ENCODE assay signal across 9 cellular contexts in genomic region chr22:46250783-46251125, GRCh38. TPM values are rescaled to one million over a fixed set of nuclear protein-coding genes. Genes with fewer than 3 reads are reported as not detected.
DNase-seq lines count a peak whose midpoint lies in the region; ATAC-seq and TF ChIP-seq lines count a peak whose summit lies in the region.
"Had no signal": no experiment of that assay in that cellular context is flagged by ENCODE, and none has a peak within 500 bp of the region (broad histone marks: within the 10 kb centered on the region; RNA-seq: fewer than 3 reads in every experiment).

No MANE protein-coding gene starts in this region.

- H3K36me3 ChIP-seq in ES-I3 (ENCODE audit: insufficient read depth, low read length) (no peaks in the 10 kb centered on the region), smooth muscle cell (ENCODE audit: low read depth) (no peaks in the 10 kb centered on the region)

- peak in 1 of 3 donors; percentile 23 for DNase-seq in right cardiac atrium
- DNase-seq in smooth muscle cell (lab: John Stamatoyannopoulos, UW; ENCODE audit: unreplicated experiment): no peak
- no peak for DNase-seq in retina
- DNase-seq in NOMO-1 treated with DMSO at 0.1 percent for 48 hours (lab: John Stamatoyannopoulos, UW; ENCODE audit: unreplicated experiment): no peak

- peak overlapping the region; percentile 80 for H3K4me3 Mint-ChIP-seq in activated T-helper 17 cell treated with anti-CD3 and anti-CD28 coated beads, Interleukin-2, amount 50 U/mL, for 72 hours

- peaks cover 18% of the 10 kb centered on the region for H3K4me1 Mint-ChIP-seq in activated T-helper 17 cell treated with anti-CD3 and anti-CD28 coated beads, Interleukin-2, amount 50 U/mL, for 72 hours

- H3K4me2 ChIP-seq in smooth muscle cell: peak overlapping the region; percentile 92

- peaks cover 5% of the 10 kb centered on the region for H3K36me3 Mint-ChIP-seq in activated T-helper 17 cell treated with anti-CD3 and anti-CD28 coated beads, Interleukin-2, amount 50 U/mL, for 72 hours (ENCODE audit: low read depth)

- ATAC-seq in HG02973 (IDR thresholded peaks at IDR 0.05; ENCODE audit: unreplicated experiment) (peak; percentile 15), right cardiac atrium (peak; percentile 2 to 13)
- no peak for ATAC-seq in activated T-helper 17 cell treated with anti-CD3 and anti-CD28 coated beads, Interleukin-2, amount 50 U/mL, for 72 hours (replicated peaks)
- ATAC-seq in activated CD4-positive, CD25-positive, alpha-beta regulatory T cell treated with anti-CD3 and anti-CD28 coated beads, Interleukin-2, amount 50 U/mL, for 24 hours: no peak

- no peaks in the 10 kb centered on the region for H3F3A ChIP-seq in smooth muscle cell (ENCODE audit: low read depth)

- peak overlapping the region; percentile 80 for H3K27ac Mint-ChIP-seq in activated T-helper 17 cell treated with anti-CD3 and anti-CD28 coated beads, Interleukin-2, amount 50 U/mL, for 72 hours

- H3K27ac ChIP-seq in right cardiac atrium (ENCODE audit: low read length): peak overlapping the region; percentile 64
- no peak overlapping the region for H3K27ac ChIP-seq in smooth muscle cell (ENCODE audit: low read depth)

- WGBS in right cardiac atrium: 12% methylated on average over 25 of the region's 25 CpGs
- WGBS in smooth muscle cell (ENCODE audit: low lambda C conversion rate): 58% methylated on average over 24 of the region's 25 CpGs

- H2AFZ ChIP-seq in smooth muscle cell (ENCODE audit: low read depth): peak overlapping the region; percentile 77

- H3K4me1 ChIP-seq in ES-I3 (ENCODE audit: insufficient read depth, low read length) (no peaks in the 10 kb centered on the region), right cardiac atrium (ENCODE audit: control insufficient read depth, insufficient read depth, low read length) (peaks cover 9% of the 10 kb centered on the region), smooth muscle cell (ENCODE audit: low read depth) (peaks cover 13% of the 10 kb centered on the region)

- TF ChIP-seq CTCF in smooth muscle cell (IDR thresholded peaks at IDR 0.05; ENCODE audit: borderline replicate concordance, insufficient read depth, poor library complexity, severe bottlenecking): no peak

- H3K9me3 ChIP-seq in ES-I3 (ENCODE audit: control insufficient read depth, insufficient read depth, low read length) (peaks cover 2% of the 10 kb centered on the region; the same call in 1 of the 2 replicates), right cardiac atrium (ENCODE audit: control insufficient read depth, low read length) (no peaks in the 10 kb centered on the region), smooth muscle cell (replicated peaks; ENCODE audit: low read depth) (no peaks in the 10 kb centered on the region)

- no peaks in the 10 kb centered on the region for H3K27me3 Mint-ChIP-seq in activated T-helper 17 cell treated with anti-CD3 and anti-CD28 coated beads, Interleukin-2, amount 50 U/mL, for 72 hours

- no peaks in the 10 kb centered on the region for H3K79me2 ChIP-seq in smooth muscle cell (ENCODE audit: low read depth)

- H3K9me3 Mint-ChIP-seq in activated T-helper 17 cell treated with anti-CD3 and anti-CD28 coated beads, Interleukin-2, amount 50 U/mL, for 72 hours: no peaks in the 10 kb centered on the region

- H3K27me3 ChIP-seq in right cardiac atrium (ENCODE audit: control insufficient read depth, insufficient read depth): no peaks in the 10 kb centered on the region
- no peaks in the 10 kb centered on the region for H3K27me3 ChIP-seq in smooth muscle cell (ENCODE audit: low read depth)

- H4K20me1 ChIP-seq in smooth muscle cell (ENCODE audit: low read depth): no peaks in the 10 kb centered on the region

- intact Hi-C loops in right cardiac atrium (cut with DNase I): loop anchor here in 1 of 4 donors (10.0 kb wide), 1 partner anchor 106 kb away; no protein-coding TSS in a partner anchor

- peak overlapping the region; percentile 79 for H3K9ac ChIP-seq in ES-I3 (ENCODE audit: low read depth, low read length)
- peak overlapping the region; percentile 26 for H3K9ac ChIP-seq in smooth muscle cell (ENCODE audit: low read depth)

- H3K4me3 ChIP-seq in right cardiac atrium (ENCODE audit: low read length) (peak overlapping the region; percentile 60), smooth muscle cell (peak overlapping the region; percentile 67)

RNA-seq across cellular contexts. Expression of gene CDPF1, which starts 0.7 kb away (rescaled TPM):
- total RNA-seq in activated T-helper 17 cell treated with anti-CD3 and anti-CD28 coated beads, Interleukin-2, amount 50 U/mL, for 72 hours: 1 to 10 TPM; 5.6 to 7.8 TPM
- total RNA-seq in right cardiac atrium: 10 to 100 TPM in 1 of 4 donors, 1 to 10 TPM in 3; 8.9 to 10.4 (median 9.2) TPM
- 10.5 TPM for polyA plus RNA-seq in right cardiac atrium
- total RNA-seq in smooth muscle cell: 8.3 and 9.6 TPM in 2 replicates
- polyA plus RNA-seq in smooth muscle cell: 9.4 and 11.6 TPM in 2 replicates

RNA-seq across cellular contexts. Expression of gene PKDREJ, which starts 12.4 kb away (rescaled TPM):
- not detected for total RNA-seq in activated T-helper 17 cell treated with anti-CD3 and anti-CD28 coated beads, Interleukin-2, amount 50 U/mL, for 72 hours
- total RNA-seq in right cardiac atrium (under 1 TPM; 0.06 to 0.25 (median 0.10) TPM), smooth muscle cell (under 0.01 TPM in 1 of 2 replicates, not detected in the other)
- polyA plus RNA-seq in right cardiac atrium (0.07 TPM), smooth muscle cell (0.05 and 0.07 TPM in 2 replicates)
- total RNA-seq: M059J had no signal

RNA-seq across cellular contexts. Expression of gene TTC38, which starts 17.1 kb away (rescaled TPM):
- total RNA-seq in activated T-helper 17 cell treated with anti-CD3 and anti-CD28 coated beads, Interleukin-2, amount 50 U/mL, for 72 hours: 10 to 100 TPM; 13.8 to 18.0 TPM
- 10 to 100 TPM; 22.4 to 30.7 (median 27.8) TPM for total RNA-seq in right cardiac atrium
- polyA plus RNA-seq in right cardiac atrium: 16.6 TPM
- 24.4 and 35.6 TPM in 2 replicates for total RNA-seq in smooth muscle cell
- 14.2 and 19.6 TPM in 2 replicates for polyA plus RNA-seq in smooth muscle cell

RNA-seq across cellular contexts. Expression of gene GTSE1, which starts 45.9 kb away (rescaled TPM):
- 10 to 100 TPM; 36.9 to 62.1 TPM for total RNA-seq in activated T-helper 17 cell treated with anti-CD3 and anti-CD28 coated beads, Interleukin-2, amount 50 U/mL, for 72 hours
- total RNA-seq in right cardiac atrium (1 to 10 TPM in 3 of 4 donors, under 1 TPM in 1; 0.42 to 1.8 (median 1.2) TPM), smooth muscle cell (2.7 and 3.6 TPM in 2 replicates)
- polyA plus RNA-seq in right cardiac atrium (0.50 TPM), smooth muscle cell (6.8 and 9.3 TPM in 2 replicates)

Comparison
In these comparisons a context has a peak if more than half of its experiments do, and no peak if none do; other contexts are left out.
1. ATAC-seq: peak in HG02973 (single experiment) and right cardiac atrium (2 of 2); none in activated T-helper 17 cell treated with anti-CD3 and anti-CD28 coated beads, Interleukin-2, amount 50 U/mL, for 72 hours (single experiment) and activated CD4-positive, CD25-positive, alpha-beta regulatory T cell treated with anti-CD3 and anti-CD28 coated beads, Interleukin-2, amount 50 U/mL, for 24 hours (0 of 2).